In genomic region chr13:55007681-55008080, GRCh38 we compare ENCODE assay signal across 20 cellular contexts.
DNase-seq lines count a peak whose midpoint lies in the region; ATAC-seq, FAIRE-seq and TF ChIP-seq lines count a peak whose summit lies in the region.
"Had no signal": no experiment of that assay in that cellular context is flagged by ENCODE, and none has a peak within 500 bp of the region (broad histone marks: within the 10 kb centered on the region; RNA-seq: fewer than 3 reads in every experiment).

No MANE protein-coding gene starts in this region.

- H3K27me3 Mint-ChIP-seq in GM23338 (ENCODE audit: insufficient read depth, low read depth, poor library complexity): no peaks in the 10 kb centered on the region
- H3K27me3 Mint-ChIP-seq: B cell; CD4-positive, alpha-beta T cell had no signal

- peak overlapping the region; percentile 29; the same call in 1 of the 2 replicates for H2BK12ac ChIP-seq in H1 (ENCODE audit: low read depth, low read length)

- no peak overlapping the region for H3K4me3 Mint-ChIP-seq in GM23338
- H3K4me3 Mint-ChIP-seq: B cell; CD4-positive, alpha-beta T cell; CD8-positive, alpha-beta T cell had no signal

- H3K9me3 Mint-ChIP-seq in GM23338: peaks cover 19% of the 10 kb centered on the region

- H3K23ac ChIP-seq in H1 (ENCODE audit: insufficient read length): no peak overlapping the region

- no peak overlapping the region for H3K56ac ChIP-seq in H1 (replicated peaks; ENCODE audit: insufficient read length, low read depth, low read length)

- peak overlapping the region; percentile 65; the same call in 1 of the 2 replicates for H4K8ac ChIP-seq in H1 (ENCODE audit: extremely low read depth, insufficient read depth, low read length)

- H4K20me1 ChIP-seq in GM23338 (replicated peaks; ENCODE audit: insufficient read depth) (no peaks in the 10 kb centered on the region), H1 (replicated peaks in 1 of 2; ENCODE audit: control insufficient read depth in 1 of 2, insufficient read depth in 2 of 2, low read length in 2 of 2) (no peaks in the 10 kb centered on the region)
- H4K20me1 ChIP-seq: BLaER1 treated with 17β-estradiol and CSF1 and Interleukin-3, amounts not matched to agents 10 nM and 100 nM had no signal

- no peaks in the 10 kb centered on the region; the same call in 1 of the 2 replicates for H3K23me2 ChIP-seq in H1 (ENCODE audit: low read depth, low read length)

- H2BK15ac ChIP-seq in H1 (ENCODE audit: low read length): no peak overlapping the region

- H2BK20ac ChIP-seq in H1 (ENCODE audit: low read length): peak overlapping the region; percentile 27

- H3K4me3 ChIP-seq in GM23338: no peak overlapping the region
- no peak overlapping the region for H3K4me3 ChIP-seq in H1 (ENCODE audit: extremely low read depth in 1 of 4, insufficient read depth in 2 of 4, low read depth in 3 of 4, low read length in 4 of 4)
- no peak overlapping the region for H3K4me3 ChIP-seq in thyroid gland (replicated peaks in 1 of 3)
- H3K4me3 ChIP-seq: BLaER1 treated with 17β-estradiol and CSF1 and Interleukin-3, amounts not matched to agents 10 nM and 100 nM had no signal

- H2BK5ac ChIP-seq in H1 (ENCODE audit: low read depth, low read length): no peak overlapping the region

- peak overlapping the region; percentile 94 for H2BK120ac ChIP-seq in H1 (replicated peaks; ENCODE audit: low read depth, low read length)

- no peaks in the 10 kb centered on the region for H3K79me1 ChIP-seq in H1 (ENCODE audit: low read depth, low read length)

- TF ChIP-seq POLR2A in H1 (IDR thresholded peaks at IDR 0.05; ENCODE audit: control extremely low read depth in 1 of 2, low read depth in 2 of 2, low read length in 2 of 2): no peak
- no peak for TF ChIP-seq POLR2A in thyroid gland (IDR thresholded peaks at IDR 0.05)

- TF ChIP-seq RAD21 in H1 (IDR thresholded peaks at IDR 0.05 in 1 of 2, conservative IDR thresholded peaks at IDR 0.05 in 1 of 2; ENCODE audit: low read depth in 2 of 2, low read length in 2 of 2): no peak

- intact Hi-C loops in thyroid gland (cut with DNase I): no loop called here

- 77% methylated on average over 2 of the region's 2 CpGs; no CpG with 5 or more reads in 1 of the 2 experiments for WGBS in H1 (ENCODE audit: extremely low coverage in 1 of 2, insufficient coverage in 1 of 2, insufficient read length in 1 of 2, insufficient replicate concordance in 2 of 2, low coverage in 1 of 2, low lambda C conversion rate in 2 of 2, missing lambda C conversion rate in 1 of 2), 2 experiments
- WGBS in thyroid gland, 2 donors: 7 to 26% methylated on average over 2 of the region's 2 CpGs

- no peak overlapping the region for H3K27ac Mint-ChIP-seq in GM23338
- H3K27ac Mint-ChIP-seq: B cell; CD4-positive, alpha-beta T cell; CD8-positive, alpha-beta T cell had no signal

- TF ChIP-seq CTCF in GM23338 (conservative IDR thresholded peaks at IDR 0.05; ENCODE audit: low read depth in 2 of 2): no peak
- no peak for TF ChIP-seq CTCF in H1 (IDR thresholded peaks at IDR 0.05; ENCODE audit: control extremely low read depth in 1 of 3, insufficient read depth in 1 of 3, low read depth in 1 of 3, low read length in 3 of 3)
- no peak for TF ChIP-seq CTCF in thyroid gland (IDR thresholded peaks at IDR 0.05)

- H3K14ac ChIP-seq in H1 (ENCODE audit: insufficient read length): no peak overlapping the region

- no peak overlapping the region; the same call in 1 of the 2 replicates for H3K18ac ChIP-seq in H1 (ENCODE audit: extremely low read depth, low read length)

- CTCF ChIA-PET in H1 (lab: Charles Lee; ENCODE audit: partially characterized antibody): interaction anchor here (0.6 kb wide), 1 partner anchor 695 kb away, joined by 3 read pairs; no protein-coding TSS in a partner anchor

- peak overlapping the region; percentile 94 for H4K91ac ChIP-seq in H1 (replicated peaks; ENCODE audit: insufficient read length, low read length)

- H3K79me2 ChIP-seq in GM23338 (replicated peaks; ENCODE audit: insufficient read depth) (no peaks in the 10 kb centered on the region), H1 (ENCODE audit: control insufficient read depth in 1 of 2, insufficient read depth in 2 of 2, low read length in 2 of 2) (no peaks in the 10 kb centered on the region)

- H2AFZ ChIP-seq in GM23338: peak overlapping the region; percentile 90; the same call in 1 of the 2 replicates
- no peak overlapping the region for H2AFZ ChIP-seq in H1 (ENCODE audit: low read length)

- H4K5ac ChIP-seq in H1 (ENCODE audit: insufficient read length, low read depth, low read length): no peak overlapping the region

- H3F3A ChIP-seq in GM23338 (replicated peaks; ENCODE audit: low read depth): no peaks in the 10 kb centered on the region

- no peak overlapping the region for H3K4ac ChIP-seq in H1 (replicated peaks; ENCODE audit: insufficient read length, low read depth, low read length)

- H3K27me3 ChIP-seq in GM23338 (ENCODE audit: insufficient read depth) (no peaks in the 10 kb centered on the region), H1 (replicated peaks in 1 of 4; ENCODE audit: control insufficient read depth in 3 of 4, extremely low read depth in 1 of 4, insufficient read depth in 3 of 4, low read length in 3 of 4) (no peaks in the 10 kb centered on the region), thyroid gland (no peaks in the 10 kb centered on the region)
- H3K27me3 ChIP-seq: BLaER1 treated with 17β-estradiol and CSF1 and Interleukin-3, amounts not matched to agents 10 nM and 100 nM had no signal

- H3K27ac ChIP-seq in GM23338 (ENCODE audit: low read depth): no peak overlapping the region
- H3K27ac ChIP-seq in H1 (ENCODE audit: low read depth, low read length): no peak overlapping the region
- no peak overlapping the region for H3K27ac ChIP-seq in thyroid gland
- H3K27ac ChIP-seq: BLaER1 treated with 17β-estradiol and CSF1 and Interleukin-3, amounts not matched to agents 10 nM and 100 nM; C4-2B had no signal

- no peak overlapping the region for H2AK5ac ChIP-seq in H1 (ENCODE audit: low read depth, low read length)

- POLR2A ChIA-PET in H1 (lab: Charles Lee; ENCODE audit: partially characterized antibody): no interaction called here

- H3K4me1 Mint-ChIP-seq in GM23338: peaks cover 4% of the 10 kb centered on the region; the same call in 2 of the 3 replicates
- H3K4me1 Mint-ChIP-seq: B cell had no signal

- FAIRE-seq in H1 (lab: Jason Lieb, UNC): no peak
- FAIRE-seq: D721Med, G401.6, GM12891, GM19239 had no signal

- peaks cover 3 to 8% of the 10 kb centered on the region in 2 experiments; a peak in 2 of 4 replicates for H3K9me3 ChIP-seq in H1 (ENCODE audit: insufficient read depth in 2 of 2, low read depth in 1 of 2, low read length in 1 of 2)
- no peaks in the 10 kb centered on the region for H3K9me3 ChIP-seq in thyroid gland
- H3K9me3 ChIP-seq: BLaER1 treated with 17β-estradiol and CSF1 and Interleukin-3, amounts not matched to agents 10 nM and 100 nM; Caco-2 had no signal

- no peak overlapping the region for H3K4me2 ChIP-seq in GM23338
- no peak overlapping the region for H3K4me2 ChIP-seq in H1 (ENCODE audit: insufficient read depth in 1 of 2, low read depth in 2 of 2, low read length in 2 of 2)
- H3K4me2 ChIP-seq: BLaER1 treated with 17β-estradiol and CSF1 and Interleukin-3, amounts not matched to agents 10 nM and 100 nM had no signal

- ATAC-seq in GM23338: no peak
- ATAC-seq: CD8-positive, alpha-beta T cell had no signal

- H3K4me1 ChIP-seq in GM23338 (ENCODE audit: insufficient read depth): peaks cover 13% of the 10 kb centered on the region
- peaks cover 0 to 3% (median under 1%) of the 10 kb centered on the region in 4 experiments; a peak in 2 of 7 replicates for H3K4me1 ChIP-seq in H1 (replicated peaks in 1 of 4; ENCODE audit: control insufficient read depth in 3 of 4, insufficient read depth in 4 of 4, low read length in 3 of 4)
- no peaks in the 10 kb centered on the region for H3K4me1 ChIP-seq in thyroid gland
- H3K4me1 ChIP-seq: BLaER1 treated with 17β-estradiol and CSF1 and Interleukin-3, amounts not matched to agents 10 nM and 100 nM; Caco-2 had no signal

- peaks cover 7% of the 10 kb centered on the region for H3K9me2 ChIP-seq in GM23338 (ENCODE audit: insufficient read depth)

- H3K9ac ChIP-seq in H1 (replicated peaks in 1 of 4; ENCODE audit: extremely low read depth in 1 of 4, low read depth in 3 of 4, low read length in 3 of 4): no peak overlapping the region
- H3K9ac ChIP-seq: BLaER1 treated with 17β-estradiol and CSF1 and Interleukin-3, amounts not matched to agents 10 nM and 100 nM had no signal

- H3K36me3 ChIP-seq in GM23338 (ENCODE audit: insufficient read depth) (no peaks in the 10 kb centered on the region), H1 (ENCODE audit: control insufficient read depth in 2 of 4, insufficient read depth in 4 of 4, low read length in 3 of 4) (peaks cover 0 to 3% (median 0%) of the 10 kb centered on the region in 4 experiments; a peak in 2 of 8 replicates), thyroid gland (no peaks in the 10 kb centered on the region)
- H3K36me3 ChIP-seq: BLaER1 treated with 17β-estradiol and CSF1 and Interleukin-3, amounts not matched to agents 10 nM and 100 nM had no signal

- no peak for TF ChIP-seq EP300 in H1 (IDR thresholded peaks at IDR 0.05; ENCODE audit: borderline replicate concordance in 1 of 2, low read depth in 2 of 2, low read length in 2 of 2)

- peaks cover 31% of the 10 kb centered on the region for H3K36me3 Mint-ChIP-seq in GM23338 (ENCODE audit: low read depth)
- H3K36me3 Mint-ChIP-seq: CD8-positive, alpha-beta T cell had no signal

- no peak for DNase-seq in GM23338 (ENCODE audit: low spot score)
- DNase-seq in H1 (ENCODE audit: low read depth in 1 of 2, low spot score in 2 of 2): no peak
- peak; percentile 77 to 81 for DNase-seq in thyroid gland
- DNase-seq in OCI-M2 (lab: John Stamatoyannopoulos, UW; ENCODE audit: unreplicated experiment): no peak
- DNase-seq in Ammon's horn (ENCODE audit: low spot score): no peak
- DNase-seq: 8988T; ACHN; Caco-2; Calu3; CD4-positive, alpha-beta T cell; CD8-positive, alpha-beta T cell; DMS79 treated with DMSO at 0.1 percent for 48 hours; GF-D8 had no signal

TF ChIP-seq in H1, 55 proteins besides CTCF, POLR2A, EP300 and RAD21 (continues in another document):
- TF ChIP-seq RXRA (IDR thresholded peaks at IDR 0.05; ENCODE audit: insufficient read depth, low read depth, low read length) (no peak), TBP (IDR thresholded peaks at IDR 0.05; ENCODE audit: low read depth, low read length) (no peak), MAFK (IDR thresholded peaks at IDR 0.05; ENCODE audit: low read depth, low read length) (no peak), EZH2 (IDR thresholded peaks at IDR 0.05; ENCODE audit: low read depth, low read length, severe bottlenecking) (no peak), USF2 (IDR thresholded peaks at IDR 0.05; ENCODE audit: low read length) (no peak), CBX8 (IDR thresholded peaks at IDR 0.05; ENCODE audit: borderline replicate concordance, low read depth, low read length) (no peak)

Comparison
In these comparisons a context has a peak if more than half of its experiments do, and no peak if none do; other contexts are left out.
1. DNase-seq: peak in thyroid gland (2 of 2); none in GM23338 (single experiment), H1 (0 of 2), OCI-M2 (single experiment) and Ammon's horn (single experiment).